Comparison of ENCODE assay signal across 8 cellular contexts in the genomic region with DNA sequence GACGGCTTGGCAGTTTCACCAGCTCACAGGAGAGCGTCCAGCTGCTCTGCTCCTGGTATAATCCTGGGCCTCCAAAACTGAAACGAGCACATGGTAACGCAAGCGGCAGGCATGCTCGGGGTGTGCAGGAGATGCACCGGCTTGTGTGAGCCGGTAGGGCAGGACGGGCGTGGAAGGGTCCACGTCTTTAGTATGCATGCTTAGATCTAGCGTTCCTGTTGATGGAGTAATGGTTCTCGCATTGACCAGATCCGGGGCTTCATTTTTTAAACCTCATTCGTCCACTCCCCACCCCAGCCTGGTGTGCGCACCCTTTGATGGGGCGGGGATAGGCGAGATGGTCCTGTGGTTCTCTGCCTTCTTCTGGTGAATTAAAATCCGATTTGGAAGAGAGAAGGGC. TPM values are rescaled to one million over a fixed set of nuclear protein-coding genes. Genes with fewer than 3 reads are reported as not detected.
DNase-seq lines count a peak whose midpoint lies in the region; ATAC-seq, FAIRE-seq and TF ChIP-seq lines count a peak whose summit lies in the region.

No MANE protein-coding gene starts in this region.

- no peak for TF ChIP-seq CTCF in omental fat pad (IDR thresholded peaks at IDR 0.05)

- FAIRE-seq in frontal cortex (lab: Jason Lieb, UNC) = no peak

- H3K4me1 Mint-ChIP-seq in activated CD4-positive, alpha-beta memory T cell treated with anti-CD3 and anti-CD28 coated beads for 36 hours (ENCODE audit: low read depth) = peaks cover 9% of the 10 kb centered on the region

- no peaks in the 10 kb centered on the region for H3K9me3 Mint-ChIP-seq in activated CD4-positive, alpha-beta memory T cell treated with anti-CD3 and anti-CD28 coated beads for 36 hours

- peak; percentile 52 for DNase-seq in Ammon's horn (ENCODE audit: low spot score)
- DNase-seq in activated CD4-positive, alpha-beta memory T cell treated with anti-CD3 and anti-CD28 coated beads for 36 hours = peak; percentile 25
- DNase-seq in frontal cortex (ENCODE audit: low spot score in 2 of 2) = peak; percentile 24
- DNase-seq in omental fat pad (ENCODE audit: low spot score) = no peak
- DNase-seq in NCI-H69 (lab: John Stamatoyannopoulos, UW) = no peak

- H3K27ac Mint-ChIP-seq in activated CD4-positive, alpha-beta memory T cell treated with anti-CD3 and anti-CD28 coated beads for 36 hours = no peak overlapping the region

- CTCF ChIA-PET in activated CD4-positive, alpha-beta memory T cell treated with anti-CD3 and anti-CD28 coated beads for 36 hours (lab: Charles Lee) = interaction anchor here (1.0 kb wide), 1 partner anchor 9 kb away, joined by 4 read pairs; no protein-coding TSS in a partner anchor

- no peaks in the 10 kb centered on the region for H3K36me3 Mint-ChIP-seq in activated CD4-positive, alpha-beta memory T cell treated with anti-CD3 and anti-CD28 coated beads for 36 hours

- peak overlapping the region; percentile 71 for H3K4me3 Mint-ChIP-seq in activated CD4-positive, alpha-beta memory T cell treated with anti-CD3 and anti-CD28 coated beads for 36 hours

- peaks cover 39% of the 10 kb centered on the region for H3K27me3 Mint-ChIP-seq in activated CD4-positive, alpha-beta memory T cell treated with anti-CD3 and anti-CD28 coated beads for 36 hours

- ATAC-seq in GM18861 (IDR thresholded peaks at IDR 0.05; ENCODE audit: unreplicated experiment) (peak; percentile 1), HG03097 (IDR thresholded peaks at IDR 0.05; ENCODE audit: low FRiP score, unreplicated experiment) (peak; percentile 37), omental fat pad (ENCODE audit: low FRiP score) (peak; percentile 84), HG03025 (IDR thresholded peaks at IDR 0.05; ENCODE audit: low FRiP score, unreplicated experiment) (no peak)

- POLR2A ChIA-PET in activated CD4-positive, alpha-beta memory T cell treated with anti-CD3 and anti-CD28 coated beads for 36 hours (lab: Charles Lee) = no interaction called here

- intact Hi-C loops in activated CD4-positive, alpha-beta memory T cell treated with anti-CD3 and anti-CD28 coated beads for 36 hours (cut with micrococcal nuclease) = loop anchor here (2.0 kb wide), 2 partner anchors 47 to 59 kb away; a partner anchor contains a TSS

RNA-seq across cellular contexts. Expression of a gene that starts 39.7 kb away (rescaled TPM):
- under 1 TPM; 0.40 to 0.46 TPM for total RNA-seq in activated CD4-positive, alpha-beta memory T cell treated with anti-CD3 and anti-CD28 coated beads for 36 hours
- total RNA-seq in frontal cortex (31.0 TPM), omental fat pad (10 to 100 TPM in 3 of 4 donors, 1 to 10 TPM in 1; 7.7 to 15.3 (median 11.8) TPM)

RNA-seq across cellular contexts. Expression of a gene that starts 47.2 kb away (rescaled TPM):
- total RNA-seq in activated CD4-positive, alpha-beta memory T cell treated with anti-CD3 and anti-CD28 coated beads for 36 hours = 1 to 10 TPM; 4.9 to 5.2 TPM
- 7.3 TPM for total RNA-seq in frontal cortex
- 10 to 100 TPM; 27.7 to 36.0 (median 31.7) TPM for total RNA-seq in omental fat pad

Comparison
In these comparisons a context has a peak if more than half of its experiments do, and no peak if none do; other contexts are left out.
1. DNase-seq: peak in Ammon's horn (single experiment), activated CD4-positive, alpha-beta memory T cell treated with anti-CD3 and anti-CD28 coated beads for 36 hours (single experiment) and frontal cortex (2 of 2); none in omental fat pad (single experiment) and NCI-H69 (single experiment).
2. RNA of a gene that starts 39.7 kb away (total RNA-seq): 31.0 TPM in frontal cortex (single experiment) and 7.7 to 15.3 TPM in omental fat pad; 0.40 to 0.46 TPM in activated CD4-positive, alpha-beta memory T cell treated with anti-CD3 and anti-CD28 coated beads for 36 hours; every median in the first group is over 4 times any median in the second.